In the genomic region with DNA sequence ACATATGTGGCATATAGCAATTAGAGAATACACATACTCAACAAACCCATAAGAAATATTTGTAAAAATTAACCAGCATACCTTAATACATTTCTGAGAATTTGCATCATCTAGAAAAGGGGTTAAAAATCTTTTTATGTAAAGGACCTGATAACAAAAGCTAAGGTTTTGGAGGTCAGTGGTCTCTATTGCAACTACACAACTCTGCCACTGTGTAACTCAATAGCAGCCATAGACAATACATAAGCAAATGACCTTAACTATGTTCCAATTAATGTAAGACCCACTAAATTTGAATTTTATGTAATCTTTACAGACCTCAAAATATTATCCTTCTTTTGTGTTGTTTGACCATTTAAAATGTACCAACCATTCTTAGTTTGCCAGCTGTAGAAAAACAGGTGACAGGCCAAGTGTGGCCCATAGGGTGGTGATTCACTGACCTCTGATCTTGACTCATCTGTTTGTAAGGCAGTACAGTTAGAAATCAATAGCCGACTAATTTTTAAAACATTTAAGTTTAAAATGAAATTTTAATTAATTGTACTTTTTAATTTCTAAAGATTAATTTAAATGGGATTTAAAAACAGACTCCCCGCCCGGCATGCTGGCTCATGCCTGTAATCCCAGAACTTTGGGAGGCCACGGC, we compare ENCODE assay signal across 1 cellular context.
TF ChIP-seq lines count a peak whose summit lies in the region.

No MANE protein-coding gene starts in this region.

TF ChIP-seq in endothelial cell of umbilical vein, 7 proteins besides CTCF, POLR2A, EP300 and RAD21:
- TF ChIP-seq EZH2 (IDR thresholded peaks at IDR 0.05; ENCODE audit: borderline replicate concordance, low read depth, low read length, severe bottlenecking) (no peak), FOS (IDR thresholded peaks at IDR 0.05; ENCODE audit: borderline replicate concordance, insufficient read depth, low read length) (peak; percentile 54), JUN (IDR thresholded peaks at IDR 0.05; ENCODE audit: borderline replicate concordance, insufficient read depth, insufficient read length, low read depth) (peak; percentile 25)
TF ChIP-seq in endothelial cell of umbilical vein: peak in this region for 2.
